ENCODE assay signal across 10 cellular contexts in genomic region chr10:70296406-70296899, GRCh38. TPM values are rescaled to one million over a fixed set of nuclear protein-coding genes. Genes with fewer than 3 reads are reported as not detected.
DNase-seq lines count a peak whose midpoint lies in the region; ATAC-seq lines count a peak whose summit lies in the region.
"Had no signal": no experiment of that assay in that cellular context is flagged by ENCODE, and none has a peak within 500 bp of the region (broad histone marks: within the 10 kb centered on the region; RNA-seq: fewer than 3 reads in every experiment).

No MANE protein-coding gene starts in this region.

- DNase-seq in Caki2 (ENCODE audit: low read depth) (peak; percentile 4), NOMO-1 treated with DMSO at 0.1 percent for 48 hours (lab: John Stamatoyannopoulos, UW; ENCODE audit: unreplicated experiment) (peak; percentile 23), non-pigmented ciliary epithelial cell (ENCODE audit: low read depth) (peak; percentile 32), NCI-H1417 (lab: John Stamatoyannopoulos, UW) (no peak), superior temporal gyrus (ENCODE audit: extremely low spot score) (no peak)
- no peak for DNase-seq in activated T-cell treated with anti-CD3 and anti-CD28 coated beads, Interleukin-2, amount 50 U/mL, for 48 hours
- DNase-seq: activated B cell treated with CpG ODN at 0.5 μM for 24 hours had no signal

- ATAC-seq in esophagus mucosa: peak; percentile 94
- ATAC-seq in HG03521 (IDR thresholded peaks at IDR 0.05; ENCODE audit: unreplicated experiment): no peak

- in situ Hi-C loops in Caki2 (cut with HindIII; ENCODE audit: low pct_unique_long_range_greater_than_20kb, low sequenced_read_pairs): no loop called here

RNA-seq across cellular contexts. Expression of gene NPFFR1, which starts 12.6 kb away (rescaled TPM):
- total RNA-seq in Caki2 (2014; rRNA removed; shearing (Covaris generic); ENCODE audit: low replicate concordance): not detected in 2 replicates
- total RNA-seq in esophagus mucosa: 0.04 TPM
- total RNA-seq: activated B cell treated with CpG ODN at 0.5 μM for 24 hours, neural crest cell had no signal

Comparison
In these comparisons a context has a peak if more than half of its experiments do, and no peak if none do; other contexts are left out.
1. DNase-seq: peak in Caki2 (single experiment), NOMO-1 treated with DMSO at 0.1 percent for 48 hours (single experiment) and non-pigmented ciliary epithelial cell (single experiment); none in activated T-cell treated with anti-CD3 and anti-CD28 coated beads, Interleukin-2, amount 50 U/mL, for 48 hours (0 of 2), NCI-H1417 (0 of 3) and superior temporal gyrus (single experiment).